ENCODE assay signal across 1 cellular context in the genomic region with DNA sequence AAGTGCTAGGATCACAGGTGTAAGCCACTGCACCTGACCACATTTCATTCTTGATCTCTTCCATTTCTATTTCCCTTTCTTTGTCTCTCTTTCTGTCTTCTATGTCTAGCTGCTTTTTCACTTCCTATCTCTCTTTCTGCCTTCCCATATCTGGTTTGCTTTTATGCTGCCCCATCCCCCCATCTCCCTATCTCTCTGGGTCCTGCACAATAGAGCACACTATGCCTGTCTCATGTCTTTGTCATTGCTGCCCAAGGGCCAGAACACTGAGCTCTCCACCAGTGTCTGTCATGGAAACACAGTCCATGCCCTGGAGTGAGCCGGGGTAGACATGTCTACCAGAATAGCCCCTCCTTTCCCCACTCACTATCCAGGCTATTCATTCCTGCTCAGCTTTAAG.
TF ChIP-seq lines count a peak whose summit lies in the region.

No MANE protein-coding gene starts in this region.

TF ChIP-seq in GM12878, 131 proteins besides CTCF, POLR2A, EP300 and RAD21:
- no peak for TF ChIP-seq RCOR1 (conservative IDR thresholded peaks at IDR 0.05; ENCODE audit: low read depth, low read length)
- TF ChIP-seq TBL1XR1 (IDR thresholded peaks at IDR 0.05; ENCODE audit: low read depth, low read length), result no peak
- TF ChIP-seq RELA (IDR thresholded peaks at IDR 0.05; ENCODE audit: borderline replicate concordance, partially characterized antibody), result no peak
- no peak for TF ChIP-seq ZNF274 (IDR thresholded peaks at IDR 0.05; ENCODE audit: insufficient read depth, insufficient read length)
- TF ChIP-seq, protein P1, sequence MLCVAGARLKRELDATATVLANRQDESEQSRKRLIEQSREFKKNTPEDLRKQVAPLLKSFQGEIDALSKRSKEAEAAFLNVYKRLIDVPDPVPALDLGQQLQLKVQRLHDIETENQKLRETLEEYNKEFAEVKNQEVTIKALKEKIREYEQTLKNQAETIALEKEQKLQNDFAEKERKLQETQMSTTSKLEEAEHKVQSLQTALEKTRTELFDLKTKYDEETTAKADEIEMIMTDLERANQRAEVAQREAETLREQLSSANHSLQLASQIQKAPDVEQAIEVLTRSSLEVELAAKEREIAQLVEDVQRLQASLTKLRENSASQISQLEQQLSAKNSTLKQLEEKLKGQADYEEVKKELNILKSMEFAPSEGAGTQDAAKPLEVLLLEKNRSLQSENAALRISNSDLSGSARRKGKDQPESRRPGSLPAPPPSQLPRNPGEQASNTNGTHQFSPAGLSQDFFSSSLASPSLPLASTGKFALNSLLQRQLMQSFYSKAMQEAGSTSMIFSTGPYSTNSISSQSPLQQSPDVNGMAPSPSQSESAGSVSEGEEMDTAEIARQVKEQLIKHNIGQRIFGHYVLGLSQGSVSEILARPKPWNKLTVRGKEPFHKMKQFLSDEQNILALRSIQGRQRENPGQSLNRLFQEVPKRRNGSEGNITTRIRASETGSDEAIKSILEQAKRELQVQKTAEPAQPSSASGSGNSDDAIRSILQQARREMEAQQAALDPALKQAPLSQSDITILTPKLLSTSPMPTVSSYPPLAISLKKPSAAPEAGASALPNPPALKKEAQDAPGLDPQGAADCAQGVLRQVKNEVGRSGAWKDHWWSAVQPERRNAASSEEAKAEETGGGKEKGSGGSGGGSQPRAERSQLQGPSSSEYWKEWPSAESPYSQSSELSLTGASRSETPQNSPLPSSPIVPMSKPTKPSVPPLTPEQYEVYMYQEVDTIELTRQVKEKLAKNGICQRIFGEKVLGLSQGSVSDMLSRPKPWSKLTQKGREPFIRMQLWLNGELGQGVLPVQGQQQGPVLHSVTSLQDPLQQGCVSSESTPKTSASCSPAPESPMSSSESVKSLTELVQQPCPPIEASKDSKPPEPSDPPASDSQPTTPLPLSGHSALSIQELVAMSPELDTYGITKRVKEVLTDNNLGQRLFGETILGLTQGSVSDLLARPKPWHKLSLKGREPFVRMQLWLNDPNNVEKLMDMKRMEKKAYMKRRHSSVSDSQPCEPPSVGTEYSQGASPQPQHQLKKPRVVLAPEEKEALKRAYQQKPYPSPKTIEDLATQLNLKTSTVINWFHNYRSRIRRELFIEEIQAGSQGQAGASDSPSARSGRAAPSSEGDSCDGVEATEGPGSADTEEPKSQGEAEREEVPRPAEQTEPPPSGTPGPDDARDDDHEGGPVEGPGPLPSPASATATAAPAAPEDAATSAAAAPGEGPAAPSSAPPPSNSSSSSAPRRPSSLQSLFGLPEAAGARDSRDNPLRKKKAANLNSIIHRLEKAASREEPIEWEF (IDR thresholded peaks at IDR 0.05; ENCODE audit: insufficient replicate concordance, low read depth, low read length), result no peak
- no peak for TF ChIP-seq POLR2AphosphoS5 (IDR thresholded peaks at IDR 0.05; ENCODE audit: low read length)
- TF ChIP-seq CBX3 (IDR thresholded peaks at IDR 0.05; ENCODE audit: borderline replicate concordance, low read depth), result no peak
- TF ChIP-seq, protein P2, sequence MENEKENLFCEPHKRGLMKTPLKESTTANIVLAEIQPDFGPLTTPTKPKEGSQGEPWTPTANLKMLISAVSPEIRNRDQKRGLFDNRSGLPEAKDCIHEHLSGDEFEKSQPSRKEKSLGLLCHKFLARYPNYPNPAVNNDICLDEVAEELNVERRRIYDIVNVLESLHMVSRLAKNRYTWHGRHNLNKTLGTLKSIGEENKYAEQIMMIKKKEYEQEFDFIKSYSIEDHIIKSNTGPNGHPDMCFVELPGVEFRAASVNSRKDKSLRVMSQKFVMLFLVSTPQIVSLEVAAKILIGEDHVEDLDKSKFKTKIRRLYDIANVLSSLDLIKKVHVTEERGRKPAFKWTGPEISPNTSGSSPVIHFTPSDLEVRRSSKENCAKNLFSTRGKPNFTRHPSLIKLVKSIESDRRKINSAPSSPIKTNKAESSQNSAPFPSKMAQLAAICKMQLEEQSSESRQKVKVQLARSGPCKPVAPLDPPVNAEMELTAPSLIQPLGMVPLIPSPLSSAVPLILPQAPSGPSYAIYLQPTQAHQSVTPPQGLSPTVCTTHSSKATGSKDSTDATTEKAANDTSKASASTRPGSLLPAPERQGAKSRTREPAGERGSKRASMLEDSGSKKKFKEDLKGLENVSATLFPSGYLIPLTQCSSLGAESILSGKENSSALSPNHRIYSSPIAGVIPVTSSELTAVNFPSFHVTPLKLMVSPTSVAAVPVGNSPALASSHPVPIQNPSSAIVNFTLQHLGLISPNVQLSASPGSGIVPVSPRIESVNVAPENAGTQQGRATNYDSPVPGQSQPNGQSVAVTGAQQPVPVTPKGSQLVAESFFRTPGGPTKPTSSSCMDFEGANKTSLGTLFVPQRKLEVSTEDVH (IDR thresholded peaks at IDR 0.05; ENCODE audit: low read depth, partially characterized antibody), result no peak
- no peak for TF ChIP-seq SUZ12 (IDR thresholded peaks at IDR 0.05; ENCODE audit: unreplicated experiment)
- no peak for TF ChIP-seq HDAC6 (IDR thresholded peaks at IDR 0.05; ENCODE audit: unreplicated experiment)
- no peak for TF ChIP-seq JUNB (IDR thresholded peaks at IDR 0.05)
- no peak for TF ChIP-seq RB1 (IDR thresholded peaks at IDR 0.05; ENCODE audit: borderline replicate concordance)
- TF ChIP-seq CHD2 (IDR thresholded peaks at IDR 0.05; ENCODE audit: borderline replicate concordance, low read depth, low read length), result no peak
